9 cellular contexts compared by ENCODE assay signal in genomic region chr6:90458353-90459224, GRCh38.
DNase-seq lines count a peak whose midpoint lies in the region; ATAC-seq lines count a peak whose summit lies in the region.
"Had no signal": no experiment of that assay in that cellular context is flagged by ENCODE, and none has a peak within 500 bp of the region (broad histone marks: within the 10 kb centered on the region; RNA-seq: fewer than 3 reads in every experiment).

No MANE protein-coding gene starts in this region.

- H3K4me1 Mint-ChIP-seq in activated T-cell treated with anti-CD3 and anti-CD28 coated beads, Interleukin-2, amount 50 U/mL, for 72 hours (ENCODE audit: low read depth), result no peaks in the 10 kb centered on the region
- peaks cover 23 to 65% (median 47%) of the 10 kb centered on the region in 7 donors for H3K4me1 Mint-ChIP-seq in naive thymus-derived CD4-positive, alpha-beta T cell
- H3K4me1 Mint-ChIP-seq in stimulated activated naive CD8-positive, alpha-beta T cell treated with anti-CD3 and anti-CD28 coated beads, Interleukin-15, Interleukin-2, amounts not matched to agents 100 ng/mL and 50 ng/mL, for 24 hours (ENCODE audit: low read depth), result peaks cover 90% of the 10 kb centered on the region

- peaks cover 3% of the 10 kb centered on the region in 2 donors for H3K9me3 Mint-ChIP-seq in activated T-cell treated with anti-CD3 and anti-CD28 coated beads, Interleukin-2, amount 50 U/mL, for 72 hours
- H3K9me3 Mint-ChIP-seq in naive thymus-derived CD4-positive, alpha-beta T cell, result peaks cover 0 to 3% (median 0%) of the 10 kb centered on the region in 11 donors
- no peaks in the 10 kb centered on the region for H3K9me3 Mint-ChIP-seq in stimulated activated naive CD8-positive, alpha-beta T cell treated with anti-CD3 and anti-CD28 coated beads, Interleukin-15, Interleukin-2, amounts not matched to agents 100 ng/mL and 50 ng/mL, for 24 hours
- H3K9me3 Mint-ChIP-seq: natural killer cell had no signal

- intact Hi-C loops in naive thymus-derived CD4-positive, alpha-beta T cell (cut with micrococcal nuclease), result loop anchor here in 1 of 2 donors (1.0 kb wide), 3 partner anchors 15 to 60 kb away; no protein-coding TSS in a partner anchor

- peak overlapping the region; percentile 100 for H3K27ac Mint-ChIP-seq in activated T-cell treated with anti-CD3 and anti-CD28 coated beads, Interleukin-2, amount 50 U/mL, for 72 hours
- H3K27ac Mint-ChIP-seq in naive thymus-derived CD4-positive, alpha-beta T cell, result peak overlapping the region in 8 of 9 donors; percentile 21 to 91 (median 80)
- peak overlapping the region; percentile 96 for H3K27ac Mint-ChIP-seq in stimulated activated naive CD8-positive, alpha-beta T cell treated with anti-CD3 and anti-CD28 coated beads, Interleukin-15, Interleukin-2, amounts not matched to agents 100 ng/mL and 50 ng/mL, for 24 hours

- H3K36me3 ChIP-seq in naive thymus-derived CD4-positive, alpha-beta T cell (ENCODE audit: control insufficient read depth in 2 of 3, insufficient read depth in 3 of 3, low read length in 3 of 3), result no peaks in the 10 kb centered on the region

- H3K27me3 ChIP-seq in naive thymus-derived CD4-positive, alpha-beta T cell (ENCODE audit: control insufficient read depth in 2 of 2, insufficient read depth in 2 of 2, low read length in 2 of 2), result no peaks in the 10 kb centered on the region

- H3K4me3 ChIP-seq in naive thymus-derived CD4-positive, alpha-beta T cell (ENCODE audit: low read length), result peak overlapping the region; percentile 26

- H3K36me3 Mint-ChIP-seq in activated T-cell treated with anti-CD3 and anti-CD28 coated beads, Interleukin-2, amount 50 U/mL, for 72 hours (ENCODE audit: insufficient read depth in 2 of 2), result peaks cover 8 to 12% of the 10 kb centered on the region in 2 donors
- peaks cover 0 to 18% (median 0%) of the 10 kb centered on the region in 5 donors for H3K36me3 Mint-ChIP-seq in naive thymus-derived CD4-positive, alpha-beta T cell
- H3K36me3 Mint-ChIP-seq in stimulated activated naive CD8-positive, alpha-beta T cell treated with anti-CD3 and anti-CD28 coated beads, Interleukin-15, Interleukin-2, amounts not matched to agents 100 ng/mL and 50 ng/mL, for 24 hours (ENCODE audit: low read depth), result no peaks in the 10 kb centered on the region
- H3K36me3 Mint-ChIP-seq: natural killer cell had no signal

- H3K4me1 ChIP-seq in naive thymus-derived CD4-positive, alpha-beta T cell (ENCODE audit: control insufficient read depth in 2 of 2, insufficient read depth in 2 of 2, low read length in 2 of 2), result peaks cover 25 to 30% of the 10 kb centered on the region in 2 donors

- CTCF ChIA-PET in naive thymus-derived CD4-positive, alpha-beta T cell (lab: Charles Lee), result interaction anchor here (1.5 kb wide), 1 partner anchor 15 kb away, joined by 5 read pairs; no protein-coding TSS in a partner anchor

- POLR2A ChIA-PET in naive thymus-derived CD4-positive, alpha-beta T cell (lab: Charles Lee), result interaction anchor here (1.6 kb wide), 1 partner anchor 17 kb away, joined by 6 read pairs; no protein-coding TSS in a partner anchor

- peak; percentile 8 for DNase-seq in NCI-H748 (lab: John Stamatoyannopoulos, UW; ENCODE audit: unreplicated experiment)
- DNase-seq in NCI-H748 treated with DMSO at 0.1 percent for 48 hours (lab: John Stamatoyannopoulos, UW), result no peak
- DNase-seq in activated T-cell treated with anti-CD3 and anti-CD28 coated beads, Interleukin-2, amount 50 U/mL, for 72 hours, result peak; percentile 88 to 92
- peak in 6 of 9 donors; percentile 37 to 74 (median 48) for DNase-seq in naive thymus-derived CD4-positive, alpha-beta T cell
- DNase-seq in mesenteric fat pad (ENCODE audit: low spot score), result no peak
- DNase-seq in HuH-7 (ENCODE audit: low spot score), result no peak
- DNase-seq in Ammon's horn (ENCODE audit: low spot score), result no peak
- DNase-seq: natural killer cell had no signal

- H3K4me3 Mint-ChIP-seq in activated T-cell treated with anti-CD3 and anti-CD28 coated beads, Interleukin-2, amount 50 U/mL, for 72 hours, result peak overlapping the region; percentile 39 to 69
- peak overlapping the region in 9 of 10 donors; percentile 45 to 82 (median 74) for H3K4me3 Mint-ChIP-seq in naive thymus-derived CD4-positive, alpha-beta T cell
- peak overlapping the region; percentile 62 for H3K4me3 Mint-ChIP-seq in stimulated activated naive CD8-positive, alpha-beta T cell treated with anti-CD3 and anti-CD28 coated beads, Interleukin-15, Interleukin-2, amounts not matched to agents 100 ng/mL and 50 ng/mL, for 24 hours
- H3K4me3 Mint-ChIP-seq: natural killer cell had no signal

- no peaks in the 10 kb centered on the region for H3K9me3 ChIP-seq in naive thymus-derived CD4-positive, alpha-beta T cell (ENCODE audit: control insufficient read depth in 2 of 3, low read length in 3 of 3)

- no peaks in the 10 kb centered on the region for H3K27me3 Mint-ChIP-seq in activated T-cell treated with anti-CD3 and anti-CD28 coated beads, Interleukin-2, amount 50 U/mL, for 72 hours (ENCODE audit: low read depth)
- no peaks in the 10 kb centered on the region for H3K27me3 Mint-ChIP-seq in naive thymus-derived CD4-positive, alpha-beta T cell
- H3K27me3 Mint-ChIP-seq in stimulated activated naive CD8-positive, alpha-beta T cell treated with anti-CD3 and anti-CD28 coated beads, Interleukin-15, Interleukin-2, amounts not matched to agents 100 ng/mL and 50 ng/mL, for 24 hours, result no peaks in the 10 kb centered on the region

- peak; percentile 90 for ATAC-seq in activated T-cell treated with anti-CD3 and anti-CD28 coated beads, Interleukin-2, amount 50 U/mL, for 72 hours (replicated peaks in 1 of 2)
- peak; percentile 70 for ATAC-seq in naive thymus-derived CD4-positive, alpha-beta T cell

- no peak overlapping the region for H3K27ac ChIP-seq in naive thymus-derived CD4-positive, alpha-beta T cell (ENCODE audit: low read depth, low read length)

Comparison
In these comparisons a context has a peak if more than half of its experiments do, and no peak if none do; other contexts are left out.
1. DNase-seq: peak in NCI-H748 (single experiment), activated T-cell treated with anti-CD3 and anti-CD28 coated beads, Interleukin-2, amount 50 U/mL, for 72 hours (2 of 2) and naive thymus-derived CD4-positive, alpha-beta T cell (6 of 9); none in NCI-H748 treated with DMSO at 0.1 percent for 48 hours (single experiment), mesenteric fat pad (single experiment), HuH-7 (single experiment) and Ammon's horn (single experiment).
2. Peak in every context shown above with its lines, with median percentiles within 50 percentile points of each other: H3K27ac Mint-ChIP-seq and H3K4me3 Mint-ChIP-seq.